ENCODE assay signal across 1 cellular context in the genomic region with DNA sequence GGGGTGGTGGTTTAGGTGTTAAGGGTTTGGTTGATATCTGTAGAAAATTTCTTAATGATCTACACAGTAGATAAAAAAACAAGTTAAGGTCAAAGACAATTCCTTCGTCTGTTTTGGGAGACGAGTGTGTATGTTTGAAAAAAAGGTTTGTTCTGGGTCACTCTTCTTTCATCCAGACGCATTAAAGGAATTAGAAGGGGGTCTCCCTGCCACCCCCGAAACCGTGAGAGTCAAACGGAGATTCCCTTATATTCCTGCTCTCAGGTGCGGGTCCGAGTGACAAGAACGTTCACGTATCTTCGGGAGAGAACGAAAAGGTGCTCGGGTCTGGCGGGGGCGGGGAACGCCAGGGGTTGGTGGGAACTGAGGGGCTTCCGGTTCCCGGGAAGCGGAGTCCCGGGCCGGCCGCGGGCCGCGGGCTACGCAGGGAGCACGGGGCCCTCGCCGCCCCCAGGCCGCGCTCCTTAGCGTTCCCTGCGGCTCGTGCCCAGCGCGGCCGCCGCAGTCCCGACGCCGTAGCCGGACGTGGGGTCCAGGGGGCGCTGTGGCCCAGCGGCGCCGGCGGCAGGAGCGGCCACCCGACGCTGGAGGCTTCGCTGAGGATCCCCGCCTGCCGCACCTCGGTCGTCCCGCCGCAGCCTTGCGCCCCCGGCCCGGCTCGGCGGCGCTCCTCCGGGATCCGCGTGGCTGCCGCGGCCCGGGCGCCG.
A peak's percentile ranks its signal among the peaks of the same experiment; 100 is the strongest.
TF ChIP-seq lines count a peak whose summit lies in the region.

A gene with protein sequence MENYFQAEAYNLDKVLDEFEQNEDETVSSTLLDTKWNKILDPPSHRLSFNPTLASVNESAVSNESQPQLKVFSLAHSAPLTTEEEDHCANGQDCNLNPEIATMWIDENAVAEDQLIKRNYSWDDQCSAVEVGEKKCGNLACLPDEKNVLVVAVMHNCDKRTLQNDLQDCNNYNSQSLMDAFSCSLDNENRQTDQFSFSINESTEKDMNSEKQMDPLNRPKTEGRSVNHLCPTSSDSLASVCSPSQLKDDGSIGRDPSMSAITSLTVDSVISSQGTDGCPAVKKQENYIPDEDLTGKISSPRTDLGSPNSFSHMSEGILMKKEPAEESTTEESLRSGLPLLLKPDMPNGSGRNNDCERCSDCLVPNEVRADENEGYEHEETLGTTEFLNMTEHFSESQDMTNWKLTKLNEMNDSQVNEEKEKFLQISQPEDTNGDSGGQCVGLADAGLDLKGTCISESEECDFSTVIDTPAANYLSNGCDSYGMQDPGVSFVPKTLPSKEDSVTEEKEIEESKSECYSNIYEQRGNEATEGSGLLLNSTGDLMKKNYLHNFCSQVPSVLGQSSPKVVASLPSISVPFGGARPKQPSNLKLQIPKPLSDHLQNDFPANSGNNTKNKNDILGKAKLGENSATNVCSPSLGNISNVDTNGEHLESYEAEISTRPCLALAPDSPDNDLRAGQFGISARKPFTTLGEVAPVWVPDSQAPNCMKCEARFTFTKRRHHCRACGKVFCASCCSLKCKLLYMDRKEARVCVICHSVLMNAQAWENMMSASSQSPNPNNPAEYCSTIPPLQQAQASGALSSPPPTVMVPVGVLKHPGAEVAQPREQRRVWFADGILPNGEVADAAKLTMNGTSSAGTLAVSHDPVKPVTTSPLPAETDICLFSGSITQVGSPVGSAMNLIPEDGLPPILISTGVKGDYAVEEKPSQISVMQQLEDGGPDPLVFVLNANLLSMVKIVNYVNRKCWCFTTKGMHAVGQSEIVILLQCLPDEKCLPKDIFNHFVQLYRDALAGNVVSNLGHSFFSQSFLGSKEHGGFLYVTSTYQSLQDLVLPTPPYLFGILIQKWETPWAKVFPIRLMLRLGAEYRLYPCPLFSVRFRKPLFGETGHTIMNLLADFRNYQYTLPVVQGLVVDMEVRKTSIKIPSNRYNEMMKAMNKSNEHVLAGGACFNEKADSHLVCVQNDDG (N-terminal part only) (plus strand): TSS at position 577 of the 707 bp plus-strand sequence. CDS start 91,118 bp downstream, outside the sequence.

TF ChIP-seq in A549, 52 proteins besides CTCF, POLR2A, EP300 and RAD21 (continued from another document):
- TF ChIP-seq, protein P1, sequence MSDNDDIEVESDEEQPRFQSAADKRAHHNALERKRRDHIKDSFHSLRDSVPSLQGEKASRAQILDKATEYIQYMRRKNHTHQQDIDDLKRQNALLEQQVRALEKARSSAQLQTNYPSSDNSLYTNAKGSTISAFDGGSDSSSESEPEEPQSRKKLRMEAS (IDR thresholded peaks at IDR 0.05), result peak; percentile 72
- TF ChIP-seq POLR2AphosphoS2 (conservative IDR thresholded peaks at IDR 0.05; ENCODE audit: low read length) (no peak), KDM1A (IDR thresholded peaks at IDR 0.05; ENCODE audit: low read depth) (no peak), CBX8 (IDR thresholded peaks at IDR 0.05) (no peak), GATA3 (IDR thresholded peaks at IDR 0.05; ENCODE audit: borderline replicate concordance) (no peak), TFCP2L1 (CRISPR knock-in tag; IDR thresholded peaks at IDR 0.05) (no peak), JUN (IDR thresholded peaks at IDR 0.05) (peak in 1 of 2 experiments; percentile 48; a peak in 1 of 5 replicates), ZC3H11A (IDR thresholded peaks at IDR 0.05) (no peak), ZSCAN20 (CRISPR knock-in tag; IDR thresholded peaks at IDR 0.05) (no peak), SMC3 (IDR thresholded peaks at IDR 0.05) (peak; percentile 53; the same call in 2 of the 3 replicates), NR3C1 (IDR thresholded peaks at IDR 0.05) (no peak), TP53 (CRISPR knock-in tag; IDR thresholded peaks at IDR 0.05) (no peak), CBX2 (IDR thresholded peaks at IDR 0.05; ENCODE audit: borderline replicate concordance, low read depth) (no peak), KDM5A (IDR thresholded peaks at IDR 0.05) (no peak), FOSL2 (IDR thresholded peaks at IDR 0.05) (no peak), FOSL2 (CRISPR knock-in tag; IDR thresholded peaks at IDR 0.05) (no peak), EHMT2 (IDR thresholded peaks at IDR 0.05; ENCODE audit: low read depth) (no peak), FOSB (CRISPR knock-in tag; IDR thresholded peaks at IDR 0.05) (no peak), RARB (CRISPR knock-in tag; IDR thresholded peaks at IDR 0.05) (no peak), RNF2 (IDR thresholded peaks at IDR 0.05; ENCODE audit: borderline replicate concordance, low read depth) (no peak), SREBF2 (IDR thresholded peaks at IDR 0.05) (no peak), ZFP36 (IDR thresholded peaks at IDR 0.05; ENCODE audit: borderline replicate concordance, partially characterized antibody) (no peak), HDAC2 (IDR thresholded peaks at IDR 0.05) (no peak), RCOR1 (IDR thresholded peaks at IDR 0.05; ENCODE audit: low read depth, low read length) (no peak)
- TF ChIP-seq, protein P2, sequence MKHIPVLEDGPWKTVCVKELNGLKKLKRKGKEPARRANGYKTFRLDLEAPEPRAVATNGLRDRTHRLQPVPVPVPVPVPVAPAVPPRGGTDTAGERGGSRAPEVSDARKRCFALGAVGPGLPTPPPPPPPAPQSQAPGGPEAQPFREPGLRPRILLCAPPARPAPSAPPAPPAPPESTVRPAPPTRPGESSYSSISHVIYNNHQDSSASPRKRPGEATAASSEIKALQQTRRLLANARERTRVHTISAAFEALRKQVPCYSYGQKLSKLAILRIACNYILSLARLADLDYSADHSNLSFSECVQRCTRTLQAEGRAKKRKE (CRISPR knock-in tag; IDR thresholded peaks at IDR 0.05; ENCODE audit: low read depth), result no peak
- TF ChIP-seq, protein P3, sequence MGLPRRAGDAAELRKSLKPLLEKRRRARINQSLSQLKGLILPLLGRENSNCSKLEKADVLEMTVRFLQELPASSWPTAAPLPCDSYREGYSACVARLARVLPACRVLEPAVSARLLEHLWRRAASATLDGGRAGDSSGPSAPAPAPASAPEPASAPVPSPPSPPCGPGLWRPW (IDR thresholded peaks at IDR 0.05), result no peak
- TF ChIP-seq, protein P4, sequence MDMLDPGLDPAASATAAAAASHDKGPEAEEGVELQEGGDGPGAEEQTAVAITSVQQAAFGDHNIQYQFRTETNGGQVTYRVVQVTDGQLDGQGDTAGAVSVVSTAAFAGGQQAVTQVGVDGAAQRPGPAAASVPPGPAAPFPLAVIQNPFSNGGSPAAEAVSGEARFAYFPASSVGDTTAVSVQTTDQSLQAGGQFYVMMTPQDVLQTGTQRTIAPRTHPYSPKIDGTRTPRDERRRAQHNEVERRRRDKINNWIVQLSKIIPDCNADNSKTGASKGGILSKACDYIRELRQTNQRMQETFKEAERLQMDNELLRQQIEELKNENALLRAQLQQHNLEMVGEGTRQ (IDR thresholded peaks at IDR 0.05), result no peak
- TF ChIP-seq, protein P5, sequence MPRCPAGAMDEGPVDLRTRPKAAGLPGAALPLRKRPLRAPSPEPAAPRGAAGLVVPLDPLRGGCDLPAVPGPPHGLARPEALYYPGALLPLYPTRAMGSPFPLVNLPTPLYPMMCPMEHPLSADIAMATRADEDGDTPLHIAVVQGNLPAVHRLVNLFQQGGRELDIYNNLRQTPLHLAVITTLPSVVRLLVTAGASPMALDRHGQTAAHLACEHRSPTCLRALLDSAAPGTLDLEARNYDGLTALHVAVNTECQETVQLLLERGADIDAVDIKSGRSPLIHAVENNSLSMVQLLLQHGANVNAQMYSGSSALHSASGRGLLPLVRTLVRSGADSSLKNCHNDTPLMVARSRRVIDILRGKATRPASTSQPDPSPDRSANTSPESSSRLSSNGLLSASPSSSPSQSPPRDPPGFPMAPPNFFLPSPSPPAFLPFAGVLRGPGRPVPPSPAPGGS (IDR thresholded peaks at IDR 0.05), result 0 out of 3 replicates have a peak, but pooled peaks have one; percentile 31
- TF ChIP-seq, protein P6, sequence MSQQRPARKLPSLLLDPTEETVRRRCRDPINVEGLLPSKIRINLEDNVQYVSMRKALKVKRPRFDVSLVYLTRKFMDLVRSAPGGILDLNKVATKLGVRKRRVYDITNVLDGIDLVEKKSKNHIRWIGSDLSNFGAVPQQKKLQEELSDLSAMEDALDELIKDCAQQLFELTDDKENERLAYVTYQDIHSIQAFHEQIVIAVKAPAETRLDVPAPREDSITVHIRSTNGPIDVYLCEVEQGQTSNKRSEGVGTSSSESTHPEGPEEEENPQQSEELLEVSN (IDR thresholded peaks at IDR 0.05; ENCODE audit: borderline replicate concordance, low read depth), result no peak
- TF ChIP-seq, protein P7, sequence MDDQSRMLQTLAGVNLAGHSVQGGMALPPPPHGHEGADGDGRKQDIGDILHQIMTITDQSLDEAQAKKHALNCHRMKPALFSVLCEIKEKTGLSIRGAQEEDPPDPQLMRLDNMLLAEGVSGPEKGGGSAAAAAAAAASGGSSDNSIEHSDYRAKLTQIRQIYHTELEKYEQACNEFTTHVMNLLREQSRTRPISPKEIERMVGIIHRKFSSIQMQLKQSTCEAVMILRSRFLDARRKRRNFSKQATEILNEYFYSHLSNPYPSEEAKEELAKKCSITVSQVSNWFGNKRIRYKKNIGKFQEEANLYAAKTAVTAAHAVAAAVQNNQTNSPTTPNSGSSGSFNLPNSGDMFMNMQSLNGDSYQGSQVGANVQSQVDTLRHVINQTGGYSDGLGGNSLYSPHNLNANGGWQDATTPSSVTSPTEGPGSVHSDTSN (IDR thresholded peaks at IDR 0.05), result no peak
- TF ChIP-seq, protein P8, sequence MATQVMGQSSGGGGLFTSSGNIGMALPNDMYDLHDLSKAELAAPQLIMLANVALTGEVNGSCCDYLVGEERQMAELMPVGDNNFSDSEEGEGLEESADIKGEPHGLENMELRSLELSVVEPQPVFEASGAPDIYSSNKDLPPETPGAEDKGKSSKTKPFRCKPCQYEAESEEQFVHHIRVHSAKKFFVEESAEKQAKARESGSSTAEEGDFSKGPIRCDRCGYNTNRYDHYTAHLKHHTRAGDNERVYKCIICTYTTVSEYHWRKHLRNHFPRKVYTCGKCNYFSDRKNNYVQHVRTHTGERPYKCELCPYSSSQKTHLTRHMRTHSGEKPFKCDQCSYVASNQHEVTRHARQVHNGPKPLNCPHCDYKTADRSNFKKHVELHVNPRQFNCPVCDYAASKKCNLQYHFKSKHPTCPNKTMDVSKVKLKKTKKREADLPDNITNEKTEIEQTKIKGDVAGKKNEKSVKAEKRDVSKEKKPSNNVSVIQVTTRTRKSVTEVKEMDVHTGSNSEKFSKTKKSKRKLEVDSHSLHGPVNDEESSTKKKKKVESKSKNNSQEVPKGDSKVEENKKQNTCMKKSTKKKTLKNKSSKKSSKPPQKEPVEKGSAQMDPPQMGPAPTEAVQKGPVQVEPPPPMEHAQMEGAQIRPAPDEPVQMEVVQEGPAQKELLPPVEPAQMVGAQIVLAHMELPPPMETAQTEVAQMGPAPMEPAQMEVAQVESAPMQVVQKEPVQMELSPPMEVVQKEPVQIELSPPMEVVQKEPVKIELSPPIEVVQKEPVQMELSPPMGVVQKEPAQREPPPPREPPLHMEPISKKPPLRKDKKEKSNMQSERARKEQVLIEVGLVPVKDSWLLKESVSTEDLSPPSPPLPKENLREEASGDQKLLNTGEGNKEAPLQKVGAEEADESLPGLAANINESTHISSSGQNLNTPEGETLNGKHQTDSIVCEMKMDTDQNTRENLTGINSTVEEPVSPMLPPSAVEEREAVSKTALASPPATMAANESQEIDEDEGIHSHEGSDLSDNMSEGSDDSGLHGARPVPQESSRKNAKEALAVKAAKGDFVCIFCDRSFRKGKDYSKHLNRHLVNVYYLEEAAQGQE (IDR thresholded peaks at IDR 0.05), result no peak
